ENCODE assay signal across 8 cellular contexts in genomic region chrX:78650906-78651437, GRCh38. TPM values are rescaled to one million over a fixed set of nuclear protein-coding genes. Genes with fewer than 3 reads are reported as not detected.
DNase-seq lines count a peak whose midpoint lies in the region; ATAC-seq and TF ChIP-seq lines count a peak whose summit lies in the region.

No MANE protein-coding gene starts in this region.

- peak overlapping the region; percentile 61 for H3K4me3 Mint-ChIP-seq in activated CD4-positive, alpha-beta T cell treated with anti-CD3 and anti-CD28 coated beads, Interleukin-2, amount 10 ng/mL, durations not matched to agents 24 days and 14 days

- no peaks in the 10 kb centered on the region for H4K20me1 ChIP-seq in osteoblast (ENCODE audit: insufficient read depth, low read length)

- H3K79me2 ChIP-seq in osteoblast (ENCODE audit: insufficient read depth, low read length): no peaks in the 10 kb centered on the region

- ATAC-seq in HG03045 (IDR thresholded peaks at IDR 0.05; ENCODE audit: unreplicated experiment): peak; percentile 73
- ATAC-seq in SK-N-SH treated with all-trans-retinoic acid at 6 μM for 48 hours: peak; percentile 44

- H3K4me1 ChIP-seq in osteoblast (ENCODE audit: insufficient read depth, low read length): peaks cover 23% of the 10 kb centered on the region

- H3K9me3 ChIP-seq in osteoblast (ENCODE audit: low read depth, low read length): no peaks in the 10 kb centered on the region

- H3K4me2 ChIP-seq in osteoblast (ENCODE audit: insufficient read depth, low read length): peak overlapping the region; percentile 50

- H3K36me3 ChIP-seq in osteoblast (ENCODE audit: insufficient read depth, low read length): no peaks in the 10 kb centered on the region

- TF ChIP-seq CTCF in osteoblast (IDR thresholded peaks at IDR 0.05; ENCODE audit: extremely low read depth, low read depth, low read length): no peak

- no peak overlapping the region for H3K4me3 ChIP-seq in osteoblast (ENCODE audit: insufficient read depth, low read length)

- H3K4me1 Mint-ChIP-seq in activated CD4-positive, alpha-beta T cell treated with anti-CD3 and anti-CD28 coated beads, Interleukin-2, amount 10 ng/mL, durations not matched to agents 24 days and 14 days: peaks cover 17% of the 10 kb centered on the region

- H2AFZ ChIP-seq in osteoblast (ENCODE audit: low read length): no peak overlapping the region

- peaks cover 20% of the 10 kb centered on the region for H3K36me3 Mint-ChIP-seq in activated CD4-positive, alpha-beta T cell treated with anti-CD3 and anti-CD28 coated beads, Interleukin-2, amount 10 ng/mL, durations not matched to agents 24 days and 14 days (ENCODE audit: low read depth)

- no peaks in the 10 kb centered on the region for H3K27me3 ChIP-seq in osteoblast (ENCODE audit: insufficient read depth, low read length)

- no peaks in the 10 kb centered on the region for H3K27me3 Mint-ChIP-seq in activated CD4-positive, alpha-beta T cell treated with anti-CD3 and anti-CD28 coated beads, Interleukin-2, amount 10 ng/mL, durations not matched to agents 24 days and 14 days

- H3K27ac Mint-ChIP-seq in activated CD4-positive, alpha-beta T cell treated with anti-CD3 and anti-CD28 coated beads, Interleukin-2, amount 10 ng/mL, durations not matched to agents 24 days and 14 days: peak overlapping the region; percentile 78

- peak overlapping the region; percentile 6 for H3K27ac ChIP-seq in osteoblast (ENCODE audit: low read depth, low read length)

- intact Hi-C loops in activated CD4-positive, alpha-beta T cell treated with anti-CD3 and anti-CD28 coated beads, Interleukin-2, amount 10 ng/mL, durations not matched to agents 24 days and 14 days (cut with micrococcal nuclease): loop anchor here (5.0 to 10.0 kb wide), 10 partner anchors 134 to 711 kb away; partner anchors contain the start of genes P2RY10 and PGK1
- intact Hi-C loops in posterior vena cava (cut with DNase I): no loop called here

- peaks cover 10% of the 10 kb centered on the region for H3K9me3 Mint-ChIP-seq in activated CD4-positive, alpha-beta T cell treated with anti-CD3 and anti-CD28 coated beads, Interleukin-2, amount 10 ng/mL, durations not matched to agents 24 days and 14 days

- peak; percentile 64 for DNase-seq in activated CD4-positive, alpha-beta T cell treated with anti-CD3 and anti-CD28 coated beads, Interleukin-2, amount 10 ng/mL, durations not matched to agents 24 days and 14 days
- DNase-seq in activated CD4-positive, alpha-beta T cell treated with anti-CD3 and anti-CD28 coated beads for 48 hours: no peak
- DNase-seq in osteoblast (ENCODE audit: insufficient read length, low spot score, missing footprints) (no peak), NCI-H1092 treated with DMSO at 0.1 percent for 48 hours (lab: John Stamatoyannopoulos, UW) (no peak), posterior vena cava (ENCODE audit: low spot score) (no peak), DMS53 treated with DMSO at 0.1 percent for 48 hours (lab: John Stamatoyannopoulos, UW; ENCODE audit: unreplicated experiment) (no peak)

TF ChIP-seq in SK-N-SH treated with all-trans-retinoic acid at 6 μM for 48 hours, 23 proteins besides CTCF, POLR2A, EP300 and RAD21:
- TF ChIP-seq GLIS3 (CRISPR knock-in tag; IDR thresholded peaks at IDR 0.05) (no peak), OSR1 (CRISPR knock-in tag; IDR thresholded peaks at IDR 0.05) (no peak), SNAI2 (CRISPR knock-in tag; IDR thresholded peaks at IDR 0.05) (no peak), ZNF565 (CRISPR knock-in tag; conservative IDR thresholded peaks at IDR 0.05; ENCODE audit: low read depth) (no peak), ISL1 (CRISPR knock-in tag; IDR thresholded peaks at IDR 0.05) (no peak), PPARA (CRISPR knock-in tag; IDR thresholded peaks at IDR 0.05; ENCODE audit: borderline replicate concordance) (no peak), ZNF70 (CRISPR knock-in tag; IDR thresholded peaks at IDR 0.05) (no peak), CREB5 (CRISPR knock-in tag; IDR thresholded peaks at IDR 0.05; ENCODE audit: low read depth) (no peak), ZFP3 (CRISPR knock-in tag; IDR thresholded peaks at IDR 0.05) (no peak), ARNTL (CRISPR knock-in tag; IDR thresholded peaks at IDR 0.05; ENCODE audit: borderline replicate concordance, low read depth) (no peak), RARB (CRISPR knock-in tag; IDR thresholded peaks at IDR 0.05) (no peak), BACH2 (CRISPR knock-in tag; IDR thresholded peaks at IDR 0.05; ENCODE audit: borderline replicate concordance) (no peak)
- TF ChIP-seq, protein P1, sequence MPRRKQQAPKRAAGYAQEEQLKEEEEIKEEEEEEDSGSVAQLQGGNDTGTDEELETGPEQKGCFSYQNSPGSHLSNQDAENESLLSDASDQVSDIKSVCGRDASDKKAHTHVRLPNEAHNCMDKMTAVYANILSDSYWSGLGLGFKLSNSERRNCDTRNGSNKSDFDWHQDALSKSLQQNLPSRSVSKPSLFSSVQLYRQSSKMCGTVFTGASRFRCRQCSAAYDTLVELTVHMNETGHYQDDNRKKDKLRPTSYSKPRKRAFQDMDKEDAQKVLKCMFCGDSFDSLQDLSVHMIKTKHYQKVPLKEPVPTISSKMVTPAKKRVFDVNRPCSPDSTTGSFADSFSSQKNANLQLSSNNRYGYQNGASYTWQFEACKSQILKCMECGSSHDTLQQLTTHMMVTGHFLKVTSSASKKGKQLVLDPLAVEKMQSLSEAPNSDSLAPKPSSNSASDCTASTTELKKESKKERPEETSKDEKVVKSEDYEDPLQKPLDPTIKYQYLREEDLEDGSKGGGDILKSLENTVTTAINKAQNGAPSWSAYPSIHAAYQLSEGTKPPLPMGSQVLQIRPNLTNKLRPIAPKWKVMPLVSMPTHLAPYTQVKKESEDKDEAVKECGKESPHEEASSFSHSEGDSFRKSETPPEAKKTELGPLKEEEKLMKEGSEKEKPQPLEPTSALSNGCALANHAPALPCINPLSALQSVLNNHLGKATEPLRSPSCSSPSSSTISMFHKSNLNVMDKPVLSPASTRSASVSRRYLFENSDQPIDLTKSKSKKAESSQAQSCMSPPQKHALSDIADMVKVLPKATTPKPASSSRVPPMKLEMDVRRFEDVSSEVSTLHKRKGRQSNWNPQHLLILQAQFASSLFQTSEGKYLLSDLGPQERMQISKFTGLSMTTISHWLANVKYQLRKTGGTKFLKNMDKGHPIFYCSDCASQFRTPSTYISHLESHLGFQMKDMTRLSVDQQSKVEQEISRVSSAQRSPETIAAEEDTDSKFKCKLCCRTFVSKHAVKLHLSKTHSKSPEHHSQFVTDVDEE (CRISPR knock-in tag; IDR thresholded peaks at IDR 0.05): no peak
- TF ChIP-seq, protein P2, sequence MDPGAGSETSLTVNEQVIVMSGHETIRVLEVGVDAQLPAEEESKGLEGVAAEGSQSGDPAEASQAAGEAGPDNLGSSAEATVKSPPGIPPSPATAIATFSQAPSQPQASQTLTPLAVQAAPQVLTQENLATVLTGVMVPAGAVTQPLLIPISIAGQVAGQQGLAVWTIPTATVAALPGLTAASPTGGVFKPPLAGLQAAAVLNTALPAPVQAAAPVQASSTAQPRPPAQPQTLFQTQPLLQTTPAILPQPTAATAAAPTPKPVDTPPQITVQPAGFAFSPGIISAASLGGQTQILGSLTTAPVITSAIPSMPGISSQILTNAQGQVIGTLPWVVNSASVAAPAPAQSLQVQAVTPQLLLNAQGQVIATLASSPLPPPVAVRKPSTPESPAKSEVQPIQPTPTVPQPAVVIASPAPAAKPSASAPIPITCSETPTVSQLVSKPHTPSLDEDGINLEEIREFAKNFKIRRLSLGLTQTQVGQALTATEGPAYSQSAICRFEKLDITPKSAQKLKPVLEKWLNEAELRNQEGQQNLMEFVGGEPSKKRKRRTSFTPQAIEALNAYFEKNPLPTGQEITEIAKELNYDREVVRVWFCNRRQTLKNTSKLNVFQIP (CRISPR knock-in tag; IDR thresholded peaks at IDR 0.05; ENCODE audit: borderline replicate concordance, low read depth): no peak
- TF ChIP-seq, protein P3, sequence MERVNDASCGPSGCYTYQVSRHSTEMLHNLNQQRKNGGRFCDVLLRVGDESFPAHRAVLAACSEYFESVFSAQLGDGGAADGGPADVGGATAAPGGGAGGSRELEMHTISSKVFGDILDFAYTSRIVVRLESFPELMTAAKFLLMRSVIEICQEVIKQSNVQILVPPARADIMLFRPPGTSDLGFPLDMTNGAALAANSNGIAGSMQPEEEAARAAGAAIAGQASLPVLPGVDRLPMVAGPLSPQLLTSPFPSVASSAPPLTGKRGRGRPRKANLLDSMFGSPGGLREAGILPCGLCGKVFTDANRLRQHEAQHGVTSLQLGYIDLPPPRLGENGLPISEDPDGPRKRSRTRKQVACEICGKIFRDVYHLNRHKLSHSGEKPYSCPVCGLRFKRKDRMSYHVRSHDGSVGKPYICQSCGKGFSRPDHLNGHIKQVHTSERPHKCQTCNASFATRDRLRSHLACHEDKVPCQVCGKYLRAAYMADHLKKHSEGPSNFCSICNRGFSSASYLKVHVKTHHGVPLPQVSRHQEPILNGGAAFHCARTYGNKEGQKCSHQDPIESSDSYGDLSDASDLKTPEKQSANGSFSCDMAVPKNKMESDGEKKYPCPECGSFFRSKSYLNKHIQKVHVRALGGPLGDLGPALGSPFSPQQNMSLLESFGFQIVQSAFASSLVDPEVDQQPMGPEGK (CRISPR knock-in tag; IDR thresholded peaks at IDR 0.05; ENCODE audit: borderline replicate concordance): no peak

RNA-seq across cellular contexts. Expression of gene RTL3, which starts 8.2 kb away (rescaled TPM):
- not detected in 2 replicates for total RNA-seq in activated CD4-positive, alpha-beta T cell treated with anti-CD3 and anti-CD28 coated beads, Interleukin-2, amount 10 ng/mL, durations not matched to agents 24 days and 14 days
- total RNA-seq in osteoblast (under 0.01 TPM in 1 of 2 replicates, not detected in the other), posterior vena cava (1 to 10 TPM; 1.7 to 6.5 TPM)
